6 cellular contexts compared by ENCODE assay signal in genomic region chr9:18851069-18851468, GRCh38.
"Had no signal": no experiment of that assay in that cellular context is flagged by ENCODE, and none has a peak within 500 bp of the region (broad histone marks: within the 10 kb centered on the region; RNA-seq: fewer than 3 reads in every experiment).

No MANE protein-coding gene starts in this region.

- DNase-seq: H9, HCEC 1CT had no signal

- H3K4me1 Mint-ChIP-seq: GM23338 had no signal

- H3K36me3 Mint-ChIP-seq: IgD-negative memory B cell had no signal

- ATAC-seq: GM23338, HepG2 had no signal

- H3K27me3 Mint-ChIP-seq: IgD-negative memory B cell had no signal

- H3K27ac Mint-ChIP-seq: GM23338, H9, IgD-negative memory B cell had no signal

- H3K9me3 Mint-ChIP-seq: GM23338, H9 had no signal

- H3K4me3 Mint-ChIP-seq: GM23338, H9, IgD-negative memory B cell had no signal

- H3K27ac ChIP-seq: HL-60 had no signal

- H3K4me3 ChIP-seq: GM23338 had no signal
